ENCODE assay signal across 12 cellular contexts in genomic region chr12:6822461-6823135, GRCh38. TPM values are rescaled to one million over a fixed set of nuclear protein-coding genes. Genes with fewer than 3 reads are reported as not detected.
DNase-seq lines count a peak whose midpoint lies in the region; ATAC-seq, FAIRE-seq and TF ChIP-seq lines count a peak whose summit lies in the region.
"Had no signal": no experiment of that assay in that cellular context is flagged by ENCODE, and none has a peak within 500 bp of the region (broad histone marks: within the 10 kb centered on the region; RNA-seq: fewer than 3 reads in every experiment).

No MANE protein-coding gene starts in this region.

- TF ChIP-seq CTCF in Caco-2 (IDR thresholded peaks at IDR 0.05; ENCODE audit: insufficient read depth in 1 of 2, low read depth in 1 of 2, low read length in 1 of 2, severe bottlenecking in 1 of 2, unreplicated experiment in 1 of 2), result no peak
- no peak for TF ChIP-seq CTCF in Loucy (conservative IDR thresholded peaks at IDR 0.05; ENCODE audit: low read length)
- no peak for TF ChIP-seq CTCF in endothelial cell of umbilical vein (IDR thresholded peaks at IDR 0.05; ENCODE audit: extremely low read depth in 1 of 2, insufficient read depth in 1 of 2, low read depth in 1 of 2, low read length in 2 of 2)
- TF ChIP-seq CTCF in neural cell (IDR thresholded peaks at IDR 0.05; ENCODE audit: poor library complexity, severe bottlenecking), result no peak
- no peak for TF ChIP-seq CTCF in GM10248 (IDR thresholded peaks at IDR 0.05; ENCODE audit: control extremely low read depth, extremely low read depth, low read depth, missing control alignments)
- no peak for TF ChIP-seq CTCF in psoas muscle (IDR thresholded peaks at IDR 0.05)

- H3K4me2 ChIP-seq in Loucy (ENCODE audit: low read depth, low read length, poor library complexity, severe bottlenecking) (peak overlapping the region; percentile 80), endothelial cell of umbilical vein (ENCODE audit: insufficient read depth, low read length) (peak overlapping the region; percentile 39), neural cell (ENCODE audit: low read length) (peak overlapping the region; percentile 68)

- no peaks in the 10 kb centered on the region for H3K9me1 ChIP-seq in endothelial cell of umbilical vein (replicated peaks; ENCODE audit: control insufficient read depth, extremely low read depth, insufficient read depth, low read length)

- H3F3A ChIP-seq in Loucy (ENCODE audit: low read depth) (no peaks in the 10 kb centered on the region), neural cell (ENCODE audit: insufficient read depth, low read length, poor library complexity, severe bottlenecking) (peaks cover 10% of the 10 kb centered on the region)

- POLR2A ChIA-PET in Caco-2 (lab: Charles Lee) (interaction anchor here (0.5 to 1.4 kb wide), 3 partner anchors 29 to 71 kb away, joined by 3 to 4 read pairs (median 3); partner anchors contain the start of gene CDCA3), endothelial cell of umbilical vein (lab: Charles Lee) (interaction anchor here (1.7 kb wide), 1 partner anchor 56 kb away, joined by 15 read pairs; the partner anchor contains the start of gene PTMS), GM10248 (lab: Yijun Ruan, JAX) (no interaction called here)

- CTCF ChIA-PET in Caco-2 (lab: Charles Lee), result interaction anchor here (0.6 to 2.4 kb wide), 4 partner anchors 12 to 210 kb away, joined by 3 to 9 read pairs (median 5); partner anchors contain the start of gene PTMS
- CTCF ChIA-PET in endothelial cell of umbilical vein (lab: Charles Lee), result interaction anchor here (2.5 to 12.0 kb wide), 2 partner anchors 69 to 204 kb away, joined by 5 to 148 read pairs; partner anchors contain the start of gene MLF2
- CTCF ChIA-PET in GM10248 (lab: Yijun Ruan, JAX), result interaction anchor here (1.0 to 7.6 kb wide), 6 partner anchors 8 to 56 kb away, joined by 3 to 42 read pairs (median 10); partner anchors contain the start of genes GNB3 and PTMS

- TF ChIP-seq EP300 in neural cell (conservative IDR thresholded peaks at IDR 0.05; ENCODE audit: poor library complexity, severe bottlenecking), result no peak

- intact Hi-C loops in Caco-2 (cut with micrococcal nuclease; ENCODE audit: unreplicated experiment), result no loop called here
- intact Hi-C loops in endothelial cell of umbilical vein (cut with micrococcal nuclease), result no loop called here
- intact Hi-C loops in psoas muscle (cut with DNase I), result loop anchor here in 1 of 2 donors (10.0 kb wide), 1 partner anchor 68 kb away; the partner anchor contains the start of gene MLF2

- H3K27ac ChIP-seq in endothelial cell of umbilical vein (ENCODE audit: insufficient read depth, low read depth, low read length) (no peak overlapping the region), neural cell (ENCODE audit: low read length) (peak overlapping the region; percentile 88), psoas muscle (no peak overlapping the region)
- H3K27ac ChIP-seq: brain microvascular endothelial cell had no signal

- no peaks in the 10 kb centered on the region for H3K36me3 Mint-ChIP-seq in Caco-2 (ENCODE audit: insufficient read depth, unreplicated experiment)

- 65 to 70% (median 65%) methylated on average over 7 of the region's 7 CpGs for WGBS in psoas muscle, 3 donors

- H4K20me1 ChIP-seq in Loucy (ENCODE audit: insufficient read depth, low read length, poor library complexity, severe bottlenecking) (no peaks in the 10 kb centered on the region), endothelial cell of umbilical vein (replicated peaks; ENCODE audit: control insufficient read depth, extremely low read depth, insufficient read depth, low read length) (no peaks in the 10 kb centered on the region), neural cell (ENCODE audit: insufficient read depth) (no peaks in the 10 kb centered on the region)

- H3K9ac ChIP-seq in Loucy (ENCODE audit: low read depth, low read length, poor library complexity, severe bottlenecking) (peak overlapping the region; percentile 67), endothelial cell of umbilical vein (replicated peaks; ENCODE audit: extremely low read depth, insufficient read depth, low read length) (no peak overlapping the region), neural cell (ENCODE audit: low read length) (peak overlapping the region; percentile 88)

- H3K36me3 ChIP-seq in Caco-2 (ENCODE audit: control insufficient read depth, insufficient read depth, low read length) (no peaks in the 10 kb centered on the region), Loucy (ENCODE audit: insufficient read depth, low read length) (no peaks in the 10 kb centered on the region), endothelial cell of umbilical vein (ENCODE audit: control insufficient read depth in 2 of 2, extremely low read depth in 1 of 2, insufficient read depth in 2 of 2, low read length in 2 of 2) (no peaks in the 10 kb centered on the region), neural cell (ENCODE audit: insufficient read depth, low read length) (no peaks in the 10 kb centered on the region), psoas muscle (ENCODE audit: insufficient read depth in 1 of 2, low read depth in 1 of 2) (no peaks in the 10 kb centered on the region)
- H3K36me3 ChIP-seq: brain microvascular endothelial cell, Peyer's patch, vagina had no signal

- peak overlapping the region; percentile 66 for H3K4me3 Mint-ChIP-seq in Caco-2 (ENCODE audit: unreplicated experiment)

- ATAC-seq in psoas muscle, result no peak

- H3K9me2 ChIP-seq in Loucy (replicated peaks; ENCODE audit: low read depth, low read length), result no peaks in the 10 kb centered on the region
- H3K9me2 ChIP-seq in neural cell (ENCODE audit: insufficient read depth, low read length), result no peaks in the 10 kb centered on the region

- H3K9me3 ChIP-seq in Caco-2 (no peaks in the 10 kb centered on the region), Loucy (ENCODE audit: insufficient read depth, low read depth, low read length) (no peaks in the 10 kb centered on the region), endothelial cell of umbilical vein (replicated peaks; ENCODE audit: control insufficient read depth, insufficient read depth, low read length) (no peaks in the 10 kb centered on the region), neural cell (ENCODE audit: low read length) (no peaks in the 10 kb centered on the region), psoas muscle (no peaks in the 10 kb centered on the region)
- H3K9me3 ChIP-seq: Peyer's patch, vagina had no signal

- dilution Hi-C loops in endothelial cell of umbilical vein (cut with MboI; ENCODE audit: extremely low pct_ligation_motif_present, low sequenced_read_pairs), result no loop called here

- DNase-seq in Caco-2, result no peak
- no peak for DNase-seq in endothelial cell of umbilical vein (ENCODE audit: low read depth, low spot score)
- DNase-seq in GM10248 (ENCODE audit: extremely low spot score), result no peak
- no peak for DNase-seq in HUDEP-2 (lab: John Stamatoyannopoulos, UW; ENCODE audit: unreplicated experiment in 76 of 76)
- no peak for DNase-seq in NOMO-1 treated with dmso at 0.1 percent for 144 hours (lab: John Stamatoyannopoulos, UW; ENCODE audit: unreplicated experiment)
- no peak for DNase-seq in psoas muscle
- DNase-seq: activated CD8-positive, alpha-beta memory T cell treated with anti-CD3 and anti-CD28 coated beads, Interleukin-2, amount 50 U/mL, for 4 hours; brain microvascular endothelial cell had no signal

- TF ChIP-seq POLR2A in endothelial cell of umbilical vein (IDR thresholded peaks at IDR 0.05; ENCODE audit: low read depth, low read length), result no peak

- peaks cover 5% of the 10 kb centered on the region for H3K4me1 Mint-ChIP-seq in Caco-2 (ENCODE audit: low read depth, unreplicated experiment)

- H2AFZ ChIP-seq in Loucy (ENCODE audit: low read length), result no peak overlapping the region
- no peak overlapping the region for H2AFZ ChIP-seq in endothelial cell of umbilical vein (ENCODE audit: low read depth, low read length)
- H2AFZ ChIP-seq in neural cell (ENCODE audit: low read depth, low read length), result no peak overlapping the region

- H3K4me1 ChIP-seq in Caco-2, result peaks cover 15% of the 10 kb centered on the region
- H3K4me1 ChIP-seq in Loucy (ENCODE audit: insufficient read depth, low read length, poor library complexity, severe bottlenecking), result peaks cover 35% of the 10 kb centered on the region
- peaks cover 24% of the 10 kb centered on the region for H3K4me1 ChIP-seq in endothelial cell of umbilical vein (ENCODE audit: control insufficient read depth, extremely low read depth, insufficient read depth, low read length)
- H3K4me1 ChIP-seq in psoas muscle, result peaks cover 3% of the 10 kb centered on the region

- H3K27ac Mint-ChIP-seq in Caco-2 (ENCODE audit: unreplicated experiment), result no peak overlapping the region

- no peak for FAIRE-seq in endothelial cell of umbilical vein (lab: Jason Lieb, UNC)

- no peaks in the 10 kb centered on the region for H3K9me3 Mint-ChIP-seq in Caco-2 (ENCODE audit: unreplicated experiment)

- no peaks in the 10 kb centered on the region for H3K79me2 ChIP-seq in Loucy (ENCODE audit: insufficient read depth, low read length)
- no peaks in the 10 kb centered on the region for H3K79me2 ChIP-seq in endothelial cell of umbilical vein (ENCODE audit: control insufficient read depth, insufficient read depth, low read length)
- H3K79me2 ChIP-seq in neural cell (replicated peaks; ENCODE audit: insufficient read depth, low read length), result peaks cover 25% of the 10 kb centered on the region

- TF ChIP-seq RAD21 in neural cell (conservative IDR thresholded peaks at IDR 0.05), result no peak

- H3K27me3 ChIP-seq in Caco-2 (replicated peaks; ENCODE audit: control insufficient read depth, insufficient read depth, low read length) (no peaks in the 10 kb centered on the region), Loucy (ENCODE audit: insufficient read depth, low read length, poor library complexity, severe bottlenecking) (no peaks in the 10 kb centered on the region), endothelial cell of umbilical vein (ENCODE audit: control insufficient read depth in 2 of 2, insufficient read depth in 2 of 2, low read length in 2 of 2) (peaks cover 3% of the 10 kb centered on the region in 2 experiments), neural cell (ENCODE audit: insufficient read depth, low read depth, low read length) (no peaks in the 10 kb centered on the region), psoas muscle (ENCODE audit: insufficient read depth in 3 of 3, low read length in 2 of 3) (peaks cover 0 to 58% (median 11%) of the 10 kb centered on the region in 3 donors)
- H3K27me3 ChIP-seq: brain microvascular endothelial cell, Peyer's patch, vagina had no signal

- no TSS peak for BruUV-seq in Caco-2 (replicated peaks; lab: Mats Ljungman, UMichigan)
- no TSS peak for BruUV-seq in endothelial cell of umbilical vein (replicated peaks; lab: Mats Ljungman, UMichigan)

- H3K4me3 ChIP-seq in Caco-2 (ENCODE audit: low read depth, low read length) (no peak overlapping the region), Loucy (ENCODE audit: low read length, poor library complexity, severe bottlenecking) (peak overlapping the region; percentile 65), endothelial cell of umbilical vein (replicated peaks in 1 of 3; ENCODE audit: insufficient read depth in 1 of 3, low read depth in 1 of 3, low read length in 3 of 3) (no peak overlapping the region), neural cell (ENCODE audit: low read length) (peak overlapping the region; percentile 70), psoas muscle (no peak overlapping the region)

- peaks cover 22% of the 10 kb centered on the region for H3K27me3 Mint-ChIP-seq in Caco-2 (ENCODE audit: insufficient read depth, unreplicated experiment)

RNA-seq across cellular contexts. Expression of gene GPR162, which starts 1.0 kb away (rescaled TPM):
- 0.81 and 1.2 TPM in 2 replicates for total RNA-seq in Caco-2 (2022)
- total RNA-seq in endothelial cell of umbilical vein, result 8.1 and 13.7 TPM in 2 replicates
- polyA plus RNA-seq in endothelial cell of umbilical vein, result 9.0 and 9.7 TPM in 2 replicates
- 5.0 and 8.6 TPM in 2 replicates for polyA plus RNA-seq in endothelial cell of umbilical vein (2011; cell fraction: cytosol; rRNA removed)
- 18.3 and 19.1 TPM in 2 replicates for polyA plus RNA-seq in endothelial cell of umbilical vein (2011; cell fraction: nucleus; rRNA removed)
- 9.1 and 17.6 TPM in 2 replicates for polyA plus RNA-seq in endothelial cell of umbilical vein (2012)
- 5.1 and 10.5 TPM in 2 replicates for polyA minus RNA-seq in endothelial cell of umbilical vein
- polyA minus RNA-seq in endothelial cell of umbilical vein (2011; cell fraction: cytosol; rRNA and poly(A)+ RNA removed), result not detected
- polyA minus RNA-seq in endothelial cell of umbilical vein (2011; cell fraction: nucleus; rRNA and poly(A)+ RNA removed), result 3.3 and 4.8 TPM in 2 replicates
- polyA plus RNA-seq in neural cell, result 82.8 and 117 TPM in 2 replicates
- 80.7 and 91.5 TPM in 2 replicates for polyA minus RNA-seq in neural cell
- total RNA-seq in psoas muscle, result 1 to 10 TPM in 3 of 4 donors, under 1 TPM in 1; 0.50 to 2.8 (median 1.2) TPM
- 1 to 10 TPM in 1 of 3 donors, under 1 TPM in 2; 0.60 to 1.8 (median 0.61) TPM for polyA plus RNA-seq in psoas muscle

RNA-seq across cellular contexts. Expression of gene P3H3, which starts 5.6 kb away (rescaled TPM):
- total RNA-seq in Caco-2 (2022), result 25.1 and 25.6 TPM in 2 replicates
- total RNA-seq in endothelial cell of umbilical vein, result 76.5 and 92.6 TPM in 2 replicates
- 70.2 and 75.9 TPM in 2 replicates for polyA plus RNA-seq in endothelial cell of umbilical vein
- 56.4 and 84.6 TPM in 2 replicates for polyA plus RNA-seq in endothelial cell of umbilical vein (2011; cell fraction: cytosol; rRNA removed)
- polyA plus RNA-seq in endothelial cell of umbilical vein (2011; cell fraction: nucleus; rRNA removed), result 89.2 and 106 TPM in 2 replicates
- polyA plus RNA-seq in endothelial cell of umbilical vein (2012), result 89.0 and 130 TPM in 2 replicates
- 40.5 and 49.5 TPM in 2 replicates for polyA minus RNA-seq in endothelial cell of umbilical vein
- not detected for polyA minus RNA-seq in endothelial cell of umbilical vein (2011; cell fraction: cytosol; rRNA and poly(A)+ RNA removed)
- polyA minus RNA-seq in endothelial cell of umbilical vein (2011; cell fraction: nucleus; rRNA and poly(A)+ RNA removed), result 18.5 and 29.9 TPM in 2 replicates
- polyA plus RNA-seq in neural cell, result 58.9 and 66.1 TPM in 2 replicates
- polyA minus RNA-seq in neural cell, result 27.4 and 32.6 TPM in 2 replicates
- 1 to 10 TPM; 1.3 to 4.2 (median 3.2) TPM for total RNA-seq in psoas muscle
- 1 to 10 TPM in 2 of 3 donors, under 1 TPM in 1; 0.87 to 1.2 (median 1.1) TPM for polyA plus RNA-seq in psoas muscle

RNA-seq across cellular contexts. Expression of gene GNB3, which starts 18.1 kb away (rescaled TPM):
- 3.9 and 5.1 TPM in 2 replicates for total RNA-seq in Caco-2 (2022)
- 9.4 and 14.6 TPM in 2 replicates for total RNA-seq in endothelial cell of umbilical vein
- 12.0 and 12.6 TPM in 2 replicates for polyA plus RNA-seq in endothelial cell of umbilical vein
- 2.5 and 4.2 TPM in 2 replicates for polyA plus RNA-seq in endothelial cell of umbilical vein (2011; cell fraction: cytosol; rRNA removed)
- polyA plus RNA-seq in endothelial cell of umbilical vein (2011; cell fraction: nucleus; rRNA removed), result 78.5 and 90.7 TPM in 2 replicates
- polyA plus RNA-seq in endothelial cell of umbilical vein (2012), result 10.8 and 12.8 TPM in 2 replicates
- polyA minus RNA-seq in endothelial cell of umbilical vein, result 4.0 and 8.6 TPM in 2 replicates
- polyA minus RNA-seq in endothelial cell of umbilical vein (2011; cell fraction: cytosol; rRNA and poly(A)+ RNA removed), result not detected
- polyA minus RNA-seq in endothelial cell of umbilical vein (2011; cell fraction: nucleus; rRNA and poly(A)+ RNA removed), result 14.4 and 18.7 TPM in 2 replicates
- 18.8 and 19.0 TPM in 2 replicates for polyA plus RNA-seq in neural cell
- polyA minus RNA-seq in neural cell, result 4.4 and 4.5 TPM in 2 replicates
- under 1 TPM; 0.23 to 0.69 (median 0.33) TPM for total RNA-seq in psoas muscle
- polyA plus RNA-seq in psoas muscle, result under 1 TPM; 0.13 to 0.60 (median 0.13) TPM

RNA-seq across cellular contexts. Expression of gene CDCA3, which starts 28.5 kb away (rescaled TPM):
- total RNA-seq in Caco-2 (2022) (147 and 152 TPM in 2 replicates), endothelial cell of umbilical vein (44.3 and 44.8 TPM in 2 replicates), psoas muscle (1 to 10 TPM in 1 of 4 donors, under 1 TPM in 2, not detected in 1; 0.79 to 1.1 (median 0.92) TPM)
- polyA plus RNA-seq in endothelial cell of umbilical vein (53.5 and 67.2 TPM in 2 replicates), neural cell (4.1 and 7.3 TPM in 2 replicates), psoas muscle (1 to 10 TPM in 1 of 3 donors, under 1 TPM in 2; 0.21 to 3.3 (median 0.56) TPM)
- 53.7 and 54.4 TPM in 2 replicates for polyA plus RNA-seq in endothelial cell of umbilical vein (2011; cell fraction: cytosol; rRNA removed)
- polyA plus RNA-seq in endothelial cell of umbilical vein (2011; cell fraction: nucleus; rRNA removed), result 67.2 and 95.9 TPM in 2 replicates
- 18.0 and 42.1 TPM in 2 replicates for polyA plus RNA-seq in endothelial cell of umbilical vein (2012)
- polyA minus RNA-seq in endothelial cell of umbilical vein (23.0 and 24.7 TPM in 2 replicates), neural cell (4.9 and 5.8 TPM in 2 replicates)
- 68.0 TPM for polyA minus RNA-seq in endothelial cell of umbilical vein (2011; cell fraction: cytosol; rRNA and poly(A)+ RNA removed)
- polyA minus RNA-seq in endothelial cell of umbilical vein (2011; cell fraction: nucleus; rRNA and poly(A)+ RNA removed), result 22.1 and 29.1 TPM in 2 replicates

RNA-seq across cellular contexts. Expression of gene USP5, which starts 29.4 kb away (rescaled TPM):
- total RNA-seq in Caco-2 (2022), result 226 and 230 TPM in 2 replicates
- 126 and 135 TPM in 2 replicates for total RNA-seq in endothelial cell of umbilical vein
- 68.9 and 69.4 TPM in 2 replicates for polyA plus RNA-seq in endothelial cell of umbilical vein
- 64.7 and 67.7 TPM in 2 replicates for polyA plus RNA-seq in endothelial cell of umbilical vein (2011; cell fraction: cytosol; rRNA removed)
- polyA plus RNA-seq in endothelial cell of umbilical vein (2011; cell fraction: nucleus; rRNA removed), result 125 and 135 TPM in 2 replicates
- 85.0 and 92.6 TPM in 2 replicates for polyA plus RNA-seq in endothelial cell of umbilical vein (2012)
- 116 TPM in 2 replicates for polyA minus RNA-seq in endothelial cell of umbilical vein
- polyA minus RNA-seq in endothelial cell of umbilical vein (2011; cell fraction: cytosol; rRNA and poly(A)+ RNA removed), result 45.7 TPM
- polyA minus RNA-seq in endothelial cell of umbilical vein (2011; cell fraction: nucleus; rRNA and poly(A)+ RNA removed), result 34.8 and 40.9 TPM in 2 replicates
- polyA plus RNA-seq in neural cell, result 120 and 130 TPM in 2 replicates
- polyA minus RNA-seq in neural cell, result 104 and 125 TPM in 2 replicates
- total RNA-seq in psoas muscle, result 100 to 1,000 TPM in 3 of 4 donors, 10 to 100 TPM in 1; 98.1 to 127 (median 112) TPM
- 10 to 100 TPM; 43.1 to 85.1 (median 49.5) TPM for polyA plus RNA-seq in psoas muscle

Comparison
In these comparisons a context has a peak if more than half of its experiments do, and no peak if none do; other contexts are left out.
1. H3K4me3 ChIP-seq: peak in Loucy (single experiment) and neural cell (single experiment); none in Caco-2 (single experiment), endothelial cell of umbilical vein (0 of 3) and psoas muscle (single experiment).
2. Peak in every context shown above with its lines, with median percentiles within 50 percentile points of each other: H3K4me2 ChIP-seq.